Comparison of ENCODE assay signal across 17 cellular contexts in genomic region chr11:74185695-74186094, GRCh38. TPM values are rescaled to one million over a fixed set of nuclear protein-coding genes. Genes with fewer than 3 reads are reported as not detected.
DNase-seq lines count a peak whose midpoint lies in the region; ATAC-seq and TF ChIP-seq lines count a peak whose summit lies in the region.
"Had no signal": no experiment of that assay in that cellular context is flagged by ENCODE, and none has a peak within 500 bp of the region (broad histone marks: within the 10 kb centered on the region; RNA-seq: fewer than 3 reads in every experiment).

No MANE protein-coding gene starts in this region.

- no peaks in the 10 kb centered on the region for H3K36me3 ChIP-seq in HEK293 (ENCODE audit: control insufficient read depth in 2 of 2, insufficient read depth in 1 of 2, low read length in 2 of 2)
- H3K36me3 ChIP-seq in RWPE2 (ENCODE audit: low read depth), result peaks cover 8% of the 10 kb centered on the region; the same call in 1 of the 2 replicates
- no peaks in the 10 kb centered on the region for H3K36me3 ChIP-seq in hepatocyte (replicated peaks; ENCODE audit: insufficient read depth, low read depth)
- peaks cover 3% of the 10 kb centered on the region for H3K36me3 ChIP-seq in neural progenitor cell
- H3K36me3 ChIP-seq: colonic mucosa, right lobe of liver had no signal

- no peak overlapping the region for H3K9ac ChIP-seq in neural progenitor cell

- H3K4me1 ChIP-seq in HEK293 (ENCODE audit: control insufficient read depth, insufficient read depth, low read length), result peaks cover 10% of the 10 kb centered on the region; the same call in 1 of the 2 replicates
- H3K4me1 ChIP-seq in RWPE2 (ENCODE audit: insufficient read depth, poor library complexity, severe bottlenecking), result no peaks in the 10 kb centered on the region
- H3K4me1 ChIP-seq in hepatocyte (ENCODE audit: insufficient read depth), result no peaks in the 10 kb centered on the region
- H3K4me1 ChIP-seq in neural progenitor cell, result no peaks in the 10 kb centered on the region
- H3K4me1 ChIP-seq: BE2C, colonic mucosa, right lobe of liver had no signal

- no peaks in the 10 kb centered on the region for H3K9me3 ChIP-seq in HEK293 (ENCODE audit: control insufficient read depth, insufficient read depth, low read depth, low read length)
- H3K9me3 ChIP-seq in RWPE2 (ENCODE audit: severe bottlenecking), result no peaks in the 10 kb centered on the region
- no peaks in the 10 kb centered on the region for H3K9me3 ChIP-seq in hepatocyte (ENCODE audit: low read depth)
- no peaks in the 10 kb centered on the region for H3K9me3 ChIP-seq in neural progenitor cell (ENCODE audit: low read depth)
- H3K9me3 ChIP-seq: BE2C, colonic mucosa, right lobe of liver had no signal

- H3K4me3 Mint-ChIP-seq in activated naive CD8-positive, alpha-beta T cell treated with anti-CD3 and anti-CD28 coated beads, Interleukin-2, amount 50 U/mL, for 24 hours, result no peak overlapping the region
- H3K4me3 Mint-ChIP-seq in neural progenitor cell, result no peak overlapping the region
- H3K4me3 Mint-ChIP-seq: activated T-helper 17 cell treated with anti-CD3 and anti-CD28 coated beads, Interleukin-2, amount 50 U/mL, for 72 hours; neural crest cell; T-helper 17 cell had no signal

- no peak overlapping the region for H2AFZ ChIP-seq in hepatocyte
- H2AFZ ChIP-seq in neural progenitor cell (replicated peaks), result no peak overlapping the region

- ATAC-seq in RWPE2 (ENCODE audit: low read depth), result peak; percentile 72
- no peak for ATAC-seq in activated naive CD8-positive, alpha-beta T cell treated with anti-CD3 and anti-CD28 coated beads, Interleukin-2, amount 50 U/mL, for 24 hours
- ATAC-seq: activated T-helper 17 cell treated with anti-CD3 and anti-CD28 coated beads, Interleukin-2, amount 50 U/mL, for 72 hours; right lobe of liver; T-helper 17 cell had no signal

- no peak overlapping the region for H3K27ac ChIP-seq in HEK293 (ENCODE audit: extremely low read depth, low read depth, low read length)
- H3K27ac ChIP-seq in RWPE2 (ENCODE audit: poor library complexity, severe bottlenecking), result no peak overlapping the region
- H3K27ac ChIP-seq in hepatocyte, result peak overlapping the region; percentile 38
- no peak overlapping the region for H3K27ac ChIP-seq in neural progenitor cell
- H3K27ac ChIP-seq: colonic mucosa, epithelial cell of prostate, right lobe of liver had no signal

- peaks cover 41% of the 10 kb centered on the region for H3K36me3 Mint-ChIP-seq in activated naive CD8-positive, alpha-beta T cell treated with anti-CD3 and anti-CD28 coated beads, Interleukin-2, amount 50 U/mL, for 24 hours (ENCODE audit: low read depth)
- H3K36me3 Mint-ChIP-seq in neural progenitor cell, result peaks cover 12% of the 10 kb centered on the region

- peaks cover 65% of the 10 kb centered on the region for H3K79me2 ChIP-seq in hepatocyte
- peaks cover 44% of the 10 kb centered on the region for H3K79me2 ChIP-seq in neural progenitor cell (ENCODE audit: low read depth)

- peaks cover 12% of the 10 kb centered on the region for H3K9me3 Mint-ChIP-seq in activated naive CD8-positive, alpha-beta T cell treated with anti-CD3 and anti-CD28 coated beads, Interleukin-2, amount 50 U/mL, for 24 hours
- no peaks in the 10 kb centered on the region for H3K9me3 Mint-ChIP-seq in neural progenitor cell
- H3K9me3 Mint-ChIP-seq: activated T-helper 17 cell treated with anti-CD3 and anti-CD28 coated beads, Interleukin-2, amount 50 U/mL, for 72 hours; neural crest cell had no signal

- peak; percentile 55 for DNase-seq in DMS79 (lab: John Stamatoyannopoulos, UW)
- DNase-seq in RWPE2 (ENCODE audit: low spot score), result no peak
- peak; percentile 10 for DNase-seq in hepatocyte (ENCODE audit: low spot score)
- no peak for DNase-seq in activated naive CD8-positive, alpha-beta T cell treated with anti-CD3 and anti-CD28 coated beads, Interleukin-2, amount 50 U/mL, for 24 hours
- no peak for DNase-seq in SW480 (ENCODE audit: low spot score)
- no peak for DNase-seq in neural progenitor cell (ENCODE audit: low spot score)
- DNase-seq in SIG-M5 treated with dmso at 0.1 percent for 504 hours (lab: John Stamatoyannopoulos, UW; ENCODE audit: unreplicated experiment), result no peak
- DNase-seq: BE2C, Calu3, colonic mucosa, NCI-H2171 treated with DMSO at 0.1 percent for 48 hours, right lobe of liver, T-helper 17 cell had no signal

- H3K4me2 ChIP-seq in hepatocyte (peak overlapping the region; percentile 8), neural progenitor cell (no peak overlapping the region)

- H3K27me3 ChIP-seq in RWPE2 (ENCODE audit: insufficient read depth, poor library complexity, severe bottlenecking) (no peaks in the 10 kb centered on the region), hepatocyte (no peaks in the 10 kb centered on the region), neural progenitor cell (no peaks in the 10 kb centered on the region)
- H3K27me3 ChIP-seq: BE2C, colonic mucosa, right lobe of liver had no signal

- WGBS in hepatocyte (ENCODE audit: low lambda C conversion rate, missing lambda C conversion rate), result 48% methylated on average over 2 of the region's 2 CpGs

- H3K4me3 ChIP-seq in HEK293 (ENCODE audit: low read depth, low read length), result no peak overlapping the region
- H3K4me3 ChIP-seq in RWPE2 (ENCODE audit: severe bottlenecking), result no peak overlapping the region
- H3K4me3 ChIP-seq in hepatocyte, result no peak overlapping the region
- no peak overlapping the region for H3K4me3 ChIP-seq in neural progenitor cell
- H3K4me3 ChIP-seq: colonic mucosa, right lobe of liver had no signal

- CTCF ChIA-PET in HEK293 (lab: Yijun Ruan, JAX), result interaction anchor here (0.6 to 1.8 kb wide), 2 partner anchors 70 to 222 kb away, joined by 3 to 8 read pairs; no protein-coding TSS in a partner anchor

- H3K9me2 ChIP-seq in hepatocyte (replicated peaks; ENCODE audit: insufficient read depth), result no peaks in the 10 kb centered on the region

- TF ChIP-seq CTCF in HEK293 (tag by site-specific recombination; IDR thresholded peaks at IDR 0.05) (no peak), RWPE2 (IDR thresholded peaks at IDR 0.05; ENCODE audit: poor library complexity, severe bottlenecking) (no peak), hepatocyte (IDR thresholded peaks at IDR 0.05; ENCODE audit: poor library complexity) (no peak), neural progenitor cell (IDR thresholded peaks at IDR 0.05) (no peak)

- no peaks in the 10 kb centered on the region for H4K20me1 ChIP-seq in hepatocyte (ENCODE audit: insufficient read depth, poor library complexity, severe bottlenecking)
- peaks cover 12% of the 10 kb centered on the region for H4K20me1 ChIP-seq in neural progenitor cell (ENCODE audit: low read depth)

- H3K27ac Mint-ChIP-seq in activated naive CD8-positive, alpha-beta T cell treated with anti-CD3 and anti-CD28 coated beads, Interleukin-2, amount 50 U/mL, for 24 hours, result no peak overlapping the region
- no peak overlapping the region for H3K27ac Mint-ChIP-seq in neural progenitor cell
- H3K27ac Mint-ChIP-seq: activated T-helper 17 cell treated with anti-CD3 and anti-CD28 coated beads, Interleukin-2, amount 50 U/mL, for 72 hours had no signal

- H3F3A ChIP-seq in neural progenitor cell (ENCODE audit: low read depth), result no peaks in the 10 kb centered on the region

- no peaks in the 10 kb centered on the region for H3K27me3 Mint-ChIP-seq in activated naive CD8-positive, alpha-beta T cell treated with anti-CD3 and anti-CD28 coated beads, Interleukin-2, amount 50 U/mL, for 24 hours
- H3K27me3 Mint-ChIP-seq in neural progenitor cell (ENCODE audit: insufficient read depth, low read depth), result peaks cover 2% of the 10 kb centered on the region
- H3K27me3 Mint-ChIP-seq: activated T-helper 17 cell treated with anti-CD3 and anti-CD28 coated beads, Interleukin-2, amount 50 U/mL, for 72 hours; T-helper 17 cell had no signal

- POLR2A ChIA-PET in HEK293 (lab: Yijun Ruan, JAX), result interaction anchor here (0.9 to 1.5 kb wide), 2 partner anchors 15 to 203 kb away, joined by 3 to 4 read pairs; partner anchors contain the start of genes C2CD3, PPME1 and UCP2

- peaks cover 6% of the 10 kb centered on the region for H3K4me1 Mint-ChIP-seq in activated naive CD8-positive, alpha-beta T cell treated with anti-CD3 and anti-CD28 coated beads, Interleukin-2, amount 50 U/mL, for 24 hours
- no peaks in the 10 kb centered on the region for H3K4me1 Mint-ChIP-seq in neural progenitor cell
- H3K4me1 Mint-ChIP-seq: neural crest cell had no signal

TF ChIP-seq in HEK293, 187 proteins besides CTCF, POLR2A, EP300 and RAD21 (continues in another document):
- TF ChIP-seq AEBP2 (tag by site-specific recombination; IDR thresholded peaks at IDR 0.05; ENCODE audit: borderline replicate concordance) (no peak), ZNF18 (tag by site-specific recombination; IDR thresholded peaks at IDR 0.05) (no peak), ZNF311 (tag by site-specific recombination; IDR thresholded peaks at IDR 0.05; ENCODE audit: borderline replicate concordance) (no peak), ZNF114 (tag by site-specific recombination; IDR thresholded peaks at IDR 0.05) (no peak), ZNF302 (tag by site-specific recombination; IDR thresholded peaks at IDR 0.05; ENCODE audit: low read depth) (no peak)

RNA-seq across cellular contexts. Expression of gene PPME1, which starts 14.6 kb away (rescaled TPM):
- 25.2 and 30.1 TPM in 2 replicates for total RNA-seq in hepatocyte
- polyA plus RNA-seq in hepatocyte, result 42.2 and 45.7 TPM in 2 replicates
- 55.7 and 55.8 TPM in 2 replicates for total RNA-seq in neural progenitor cell (ENCODE audit: low replicate concordance)

RNA-seq across cellular contexts. Expression of gene C2CD3, which starts 14.9 kb away (rescaled TPM):
- total RNA-seq in hepatocyte, result 15.4 and 16.3 TPM in 2 replicates
- 9.6 and 9.8 TPM in 2 replicates for polyA plus RNA-seq in hepatocyte
- 19.6 and 25.2 TPM in 2 replicates for total RNA-seq in neural progenitor cell (ENCODE audit: low replicate concordance)

Comparison
In these comparisons a context has a peak if more than half of its experiments do, and no peak if none do; other contexts are left out.
1. DNase-seq: peak in DMS79 (single experiment) and hepatocyte (single experiment); none in RWPE2 (single experiment), activated naive CD8-positive, alpha-beta T cell treated with anti-CD3 and anti-CD28 coated beads, Interleukin-2, amount 50 U/mL, for 24 hours (single experiment), SW480 (single experiment), neural progenitor cell (single experiment) and SIG-M5 treated with dmso at 0.1 percent for 504 hours (single experiment).